ENCODE assay signal across 8 cellular contexts in genomic region chr1:236394016-236394481, GRCh38. TPM values are rescaled to one million over a fixed set of nuclear protein-coding genes. Genes with fewer than 3 reads are reported as not detected.
DNase-seq lines count a peak whose midpoint lies in the region; ATAC-seq and TF ChIP-seq lines count a peak whose summit lies in the region.

EDARADD (plus strand) TSS chr1:236394286; CDS start chr1:236394445, 159 bp downstream.

- no peak for TF ChIP-seq POLR2A in uterus (IDR thresholded peaks at IDR 0.05)

- no peaks in the 10 kb centered on the region for H3K79me2 ChIP-seq in Karpas-422 (ENCODE audit: low read length)

- peaks cover 0 to 45% (median 26%) of the 10 kb centered on the region in 7 donors for H3K27me3 ChIP-seq in heart right ventricle
- H3K27me3 ChIP-seq in lower lobe of right lung (ENCODE audit: low read depth): peaks cover 17% of the 10 kb centered on the region
- peaks cover 0 to 14% of the 10 kb centered on the region in 2 donors for H3K27me3 ChIP-seq in uterus
- no peaks in the 10 kb centered on the region for H3K27me3 ChIP-seq in Karpas-422 (ENCODE audit: low read length)

- H3K9ac ChIP-seq in Karpas-422 (ENCODE audit: low read length): no peak within 1 kb of the TSS

- no peaks in the 10 kb centered on the region for H3K9me3 ChIP-seq in heart right ventricle
- no peaks in the 10 kb centered on the region for H3K9me3 ChIP-seq in lower lobe of right lung
- no peaks in the 10 kb centered on the region for H3K9me3 ChIP-seq in uterus
- no peaks in the 10 kb centered on the region for H3K9me3 ChIP-seq in Karpas-422 (ENCODE audit: low read length)

- H3K36me3 ChIP-seq in heart right ventricle (no peaks in the 10 kb centered on the region), lower lobe of right lung (no peaks in the 10 kb centered on the region), uterus (no peaks in the 10 kb centered on the region), Karpas-422 (ENCODE audit: insufficient read depth, low read length) (no peaks in the 10 kb centered on the region)

- H3K9me2 ChIP-seq in Karpas-422 (replicated peaks; ENCODE audit: insufficient read depth, low read length): no peaks in the 10 kb centered on the region

- H3K27ac ChIP-seq in heart right ventricle (peak within 1 kb of the TSS in 5 of 10 donors; percentile 24 to 77 (median 47)), lower lobe of right lung (peak within 1 kb of the TSS; percentile 49), uterus (no peak within 1 kb of the TSS), Karpas-422 (ENCODE audit: low read length) (no peak within 1 kb of the TSS)

- H4K20me1 ChIP-seq in Karpas-422 (ENCODE audit: insufficient read depth, low read depth, low read length): no peaks in the 10 kb centered on the region

- H3K4me3 ChIP-seq in heart right ventricle: peak within 1 kb of the TSS; percentile 49 to 78 (median 66)
- peak within 1 kb of the TSS; percentile 63 for H3K4me3 ChIP-seq in lower lobe of right lung
- peak within 1 kb of the TSS; percentile 33 to 44 for H3K4me3 ChIP-seq in uterus
- H3K4me3 ChIP-seq in Karpas-422 (ENCODE audit: low read length): no peak within 1 kb of the TSS

- H3K4me1 ChIP-seq in heart right ventricle (peaks cover 0 to 28% (median 5%) of the 10 kb centered on the region in 9 donors), lower lobe of right lung (peaks cover 16% of the 10 kb centered on the region), uterus (peaks cover 0 to 5% of the 10 kb centered on the region in 2 donors), Karpas-422 (ENCODE audit: low read length) (no peaks in the 10 kb centered on the region)

- no peak within 1 kb of the TSS for H3K4me2 ChIP-seq in Karpas-422 (ENCODE audit: low read depth, low read length, poor library complexity, severe bottlenecking)

- no peak for DNase-seq in heart right ventricle
- DNase-seq in cardiac septum (ENCODE audit: low spot score): no peak
- peak; percentile 56 for DNase-seq in amniotic stem cell (lab: John Stamatoyannopoulos, UW)
- no peak for DNase-seq in lower lobe of right lung
- DNase-seq in uterus: no peak
- DNase-seq in Karpas-422: no peak
- DNase-seq in DMS114 treated with DMSO at 0.1 percent for 48 hours (lab: John Stamatoyannopoulos, UW; ENCODE audit: unreplicated experiment): no peak

- WGBS in heart right ventricle, 2 donors: 56 to 65% methylated on average over 7 of the region's 7 CpGs

- ATAC-seq in heart right ventricle (no peak), lower lobe of right lung (no peak), HG03565 (IDR thresholded peaks at IDR 0.05; ENCODE audit: unreplicated experiment) (no peak)

- no peak for TF ChIP-seq CTCF in heart right ventricle (IDR thresholded peaks at IDR 0.05)
- TF ChIP-seq CTCF in lower lobe of right lung (IDR thresholded peaks at IDR 0.05): no peak
- TF ChIP-seq CTCF in uterus (IDR thresholded peaks at IDR 0.05): no peak

- intact Hi-C loops in heart right ventricle (cut with DNase I) (no loop called here), cardiac septum (cut with DNase I) (no loop called here), lower lobe of right lung (cut with DNase I) (no loop called here), uterus (cut with DNase I; ENCODE audit: low total_unique reads) (no loop called here)

- H2AFZ ChIP-seq in Karpas-422 (ENCODE audit: low read length): no peak within 1 kb of the TSS

RNA-seq across cellular contexts. Expression of gene EDARADD, which starts in this region (rescaled TPM):
- total RNA-seq in heart right ventricle: 1 to 10 TPM in 5 of 10 donors, under 1 TPM in 5; 0.57 to 2.5 (median 1.3) TPM
- under 1 TPM; 0.14 to 0.44 TPM for polyA plus RNA-seq in heart right ventricle
- 0.43 TPM for total RNA-seq in cardiac septum
- total RNA-seq in lower lobe of right lung: 0.89 TPM
- total RNA-seq in uterus: 1 to 10 TPM in 2 of 4 donors, under 1 TPM in 1, not detected in 1; 0.55 to 2.6 (median 1.2) TPM
- not detected in 2 replicates for total RNA-seq in Karpas-422 (2014; rRNA removed; shearing (Covaris generic); ENCODE audit: low replicate concordance)
